Comparison of ENCODE assay signal across 1 cellular context in the genomic region with DNA sequence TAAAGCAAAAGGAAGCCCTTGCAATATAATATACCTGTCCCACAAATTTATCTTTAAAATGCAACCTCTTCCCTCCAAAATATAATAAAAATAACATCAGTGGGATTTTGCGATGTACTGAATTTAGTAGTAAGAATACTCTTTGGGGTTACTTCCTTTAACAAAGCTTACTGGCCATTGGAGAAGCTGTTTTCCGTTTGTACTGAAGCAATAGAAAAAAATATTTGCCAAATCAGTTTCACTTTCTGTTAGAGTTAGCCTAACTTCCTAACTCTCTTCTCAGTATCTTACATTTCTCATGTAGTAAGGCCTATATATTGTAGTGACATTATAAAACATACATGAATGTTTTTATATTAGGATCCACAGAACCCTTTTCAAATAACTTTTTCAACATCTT.
TF ChIP-seq lines count a peak whose summit lies in the region.

No MANE protein-coding gene starts in this region.

TF ChIP-seq in GM12878, 131 proteins besides CTCF, POLR2A, EP300 and RAD21:
- no peak for TF ChIP-seq TCF7 (IDR thresholded peaks at IDR 0.05; ENCODE audit: borderline replicate concordance)
- TF ChIP-seq KDM1A (IDR thresholded peaks at IDR 0.05; ENCODE audit: borderline replicate concordance) = no peak
- TF ChIP-seq RELA (IDR thresholded peaks at IDR 0.05; ENCODE audit: borderline replicate concordance, partially characterized antibody) = no peak
- TF ChIP-seq LARP7 (IDR thresholded peaks at IDR 0.05) = no peak
- TF ChIP-seq, protein P1, sequence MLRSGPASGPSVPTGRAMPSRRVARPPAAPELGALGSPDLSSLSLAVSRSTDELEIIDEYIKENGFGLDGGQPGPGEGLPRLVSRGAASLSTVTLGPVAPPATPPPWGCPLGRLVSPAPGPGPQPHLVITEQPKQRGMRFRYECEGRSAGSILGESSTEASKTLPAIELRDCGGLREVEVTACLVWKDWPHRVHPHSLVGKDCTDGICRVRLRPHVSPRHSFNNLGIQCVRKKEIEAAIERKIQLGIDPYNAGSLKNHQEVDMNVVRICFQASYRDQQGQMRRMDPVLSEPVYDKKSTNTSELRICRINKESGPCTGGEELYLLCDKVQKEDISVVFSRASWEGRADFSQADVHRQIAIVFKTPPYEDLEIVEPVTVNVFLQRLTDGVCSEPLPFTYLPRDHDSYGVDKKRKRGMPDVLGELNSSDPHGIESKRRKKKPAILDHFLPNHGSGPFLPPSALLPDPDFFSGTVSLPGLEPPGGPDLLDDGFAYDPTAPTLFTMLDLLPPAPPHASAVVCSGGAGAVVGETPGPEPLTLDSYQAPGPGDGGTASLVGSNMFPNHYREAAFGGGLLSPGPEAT (IDR thresholded peaks at IDR 0.05; ENCODE audit: low read depth) = 0 out of 2 replicates have a peak, but pooled peaks have one; percentile 21
- TF ChIP-seq, protein P2, sequence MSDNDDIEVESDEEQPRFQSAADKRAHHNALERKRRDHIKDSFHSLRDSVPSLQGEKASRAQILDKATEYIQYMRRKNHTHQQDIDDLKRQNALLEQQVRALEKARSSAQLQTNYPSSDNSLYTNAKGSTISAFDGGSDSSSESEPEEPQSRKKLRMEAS (IDR thresholded peaks at IDR 0.05; ENCODE audit: low read depth, low read length) = no peak
- no peak for TF ChIP-seq TAF1 (IDR thresholded peaks at IDR 0.05; ENCODE audit: borderline replicate concordance, low read depth, low read length)
- TF ChIP-seq ZNF384 (IDR thresholded peaks at IDR 0.05; ENCODE audit: borderline replicate concordance, low read depth, low read length) = peak; percentile 73
- TF ChIP-seq, protein P3, sequence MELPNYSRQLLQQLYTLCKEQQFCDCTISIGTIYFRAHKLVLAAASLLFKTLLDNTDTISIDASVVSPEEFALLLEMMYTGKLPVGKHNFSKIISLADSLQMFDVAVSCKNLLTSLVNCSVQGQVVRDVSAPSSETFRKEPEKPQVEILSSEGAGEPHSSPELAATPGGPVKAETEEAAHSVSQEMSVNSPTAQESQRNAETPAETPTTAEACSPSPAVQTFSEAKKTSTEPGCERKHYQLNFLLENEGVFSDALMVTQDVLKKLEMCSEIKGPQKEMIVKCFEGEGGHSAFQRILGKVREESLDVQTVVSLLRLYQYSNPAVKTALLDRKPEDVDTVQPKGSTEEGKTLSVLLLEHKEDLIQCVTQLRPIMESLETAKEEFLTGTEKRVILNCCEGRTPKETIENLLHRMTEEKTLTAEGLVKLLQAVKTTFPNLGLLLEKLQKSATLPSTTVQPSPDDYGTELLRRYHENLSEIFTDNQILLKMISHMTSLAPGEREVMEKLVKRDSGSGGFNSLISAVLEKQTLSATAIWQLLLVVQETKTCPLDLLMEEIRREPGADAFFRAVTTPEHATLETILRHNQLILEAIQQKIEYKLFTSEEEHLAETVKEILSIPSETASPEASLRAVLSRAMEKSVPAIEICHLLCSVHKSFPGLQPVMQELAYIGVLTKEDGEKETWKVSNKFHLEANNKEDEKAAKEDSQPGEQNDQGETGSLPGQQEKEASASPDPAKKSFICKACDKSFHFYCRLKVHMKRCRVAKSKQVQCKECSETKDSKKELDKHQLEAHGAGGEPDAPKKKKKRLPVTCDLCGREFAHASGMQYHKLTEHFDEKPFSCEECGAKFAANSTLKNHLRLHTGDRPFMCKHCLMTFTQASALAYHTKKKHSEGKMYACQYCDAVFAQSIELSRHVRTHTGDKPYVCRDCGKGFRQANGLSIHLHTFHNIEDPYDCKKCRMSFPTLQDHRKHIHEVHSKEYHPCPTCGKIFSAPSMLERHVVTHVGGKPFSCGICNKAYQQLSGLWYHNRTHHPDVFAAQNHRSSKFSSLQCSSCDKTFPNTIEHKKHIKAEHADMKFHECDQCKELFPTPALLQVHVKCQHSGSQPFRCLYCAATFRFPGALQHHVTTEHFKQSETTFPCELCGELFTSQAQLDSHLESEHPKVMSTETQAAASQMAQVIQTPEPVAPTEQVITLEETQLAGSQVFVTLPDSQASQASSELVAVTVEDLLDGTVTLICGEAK (IDR thresholded peaks at IDR 0.05; ENCODE audit: borderline replicate concordance) = no peak
- no peak for TF ChIP-seq POU2F2 (IDR thresholded peaks at IDR 0.05; ENCODE audit: borderline replicate concordance, low read depth, low read length)
- TF ChIP-seq ASH2L (IDR thresholded peaks at IDR 0.05; ENCODE audit: borderline replicate concordance, low read depth) = 0 out of 2 replicates have a peak, but pooled peaks have one; percentile 66
